Comparison of ENCODE assay signal across 24 cellular contexts in genomic region chr4:141675384-141675783, GRCh38. TPM values are rescaled to one million over a fixed set of nuclear protein-coding genes. Genes with fewer than 3 reads are reported as not detected.
DNase-seq lines count a peak whose midpoint lies in the region; ATAC-seq and TF ChIP-seq lines count a peak whose summit lies in the region.
"Had no signal": no experiment of that assay in that cellular context is flagged by ENCODE, and none has a peak within 500 bp of the region (broad histone marks: within the 10 kb centered on the region; RNA-seq: fewer than 3 reads in every experiment).

No MANE protein-coding gene starts in this region.

- H3K27me3 ChIP-seq in endodermal cell (ENCODE audit: control insufficient read depth, insufficient read depth, low read length, poor library complexity, severe bottlenecking) (peaks cover 6% of the 10 kb centered on the region), mucosa of rectum (ENCODE audit: control insufficient read depth in 2 of 2, insufficient read depth in 2 of 2, low read length in 2 of 2) (no peaks in the 10 kb centered on the region)
- H3K27me3 ChIP-seq: BE2C had no signal

- no peaks in the 10 kb centered on the region for H3K36me3 ChIP-seq in endodermal cell (ENCODE audit: control insufficient read depth, insufficient read depth, low read length)
- H3K36me3 ChIP-seq in mucosa of rectum (ENCODE audit: control insufficient read depth in 2 of 2, insufficient read depth in 2 of 2, low read length in 2 of 2), result no peaks in the 10 kb centered on the region
- H3K36me3 ChIP-seq: BE2C had no signal

- no peaks in the 10 kb centered on the region for H3K36me3 Mint-ChIP-seq in endodermal cell (ENCODE audit: low read depth)
- H3K36me3 Mint-ChIP-seq: CD4-positive, CD25-positive, alpha-beta regulatory T cell had no signal

- H3K27ac ChIP-seq in endodermal cell (ENCODE audit: low read depth, low read length) (no peak overlapping the region), mucosa of rectum (ENCODE audit: low read depth in 2 of 2, low read length in 2 of 2) (peak overlapping the region; percentile 50 to 64)
- H3K27ac ChIP-seq: GM23248, HL-60 had no signal

- no peaks in the 10 kb centered on the region for H3K4me1 Mint-ChIP-seq in endodermal cell
- H3K4me1 Mint-ChIP-seq: CD4-positive, CD25-positive, alpha-beta regulatory T cell had no signal

- H3K4me3 Mint-ChIP-seq in endodermal cell, result no peak overlapping the region
- H3K4me3 Mint-ChIP-seq: CD4-positive, CD25-positive, alpha-beta regulatory T cell; CD8-positive, alpha-beta memory T cell; HFFc6 had no signal

- WGBS in endodermal cell (ENCODE audit: insufficient coverage in 1 of 2, insufficient read length in 1 of 2), 2 experiments, result 97% methylated on average over 2 of the region's 2 CpGs; no CpG with 5 or more reads in 1 of the 2 experiments

- no peak overlapping the region for H3K4me3 ChIP-seq in endodermal cell (ENCODE audit: low read length)
- peak overlapping the region in 1 of 2 donors; percentile 24 for H3K4me3 ChIP-seq in mucosa of rectum (ENCODE audit: low read length in 2 of 2)
- H3K4me3 ChIP-seq: GM12878, GM23248, K562 had no signal

- ATAC-seq in GM18858 (IDR thresholded peaks at IDR 0.05; ENCODE audit: unreplicated experiment) (no peak), HG03342 (IDR thresholded peaks at IDR 0.05; ENCODE audit: unreplicated experiment) (no peak)
- ATAC-seq: GM12878, HCT116, K562 had no signal

- no peaks in the 10 kb centered on the region for H3K27me3 Mint-ChIP-seq in endodermal cell (ENCODE audit: insufficient read depth)
- H3K27me3 Mint-ChIP-seq: CD4-positive, CD25-positive, alpha-beta regulatory T cell; CD8-positive, alpha-beta memory T cell had no signal

- H3K4me1 ChIP-seq in endodermal cell (ENCODE audit: control insufficient read depth, insufficient read depth, low read length), result no peaks in the 10 kb centered on the region
- H3K4me1 ChIP-seq in mucosa of rectum (ENCODE audit: control insufficient read depth in 2 of 2, insufficient read depth in 2 of 2, low read length in 2 of 2), result peaks cover 6 to 27% of the 10 kb centered on the region in 2 donors
- H3K4me1 ChIP-seq: BE2C had no signal

- H3K9ac ChIP-seq in endodermal cell (ENCODE audit: extremely low read depth, low read length, poor library complexity, severe bottlenecking) (no peak overlapping the region), mucosa of rectum (ENCODE audit: low read depth in 1 of 2, low read length in 2 of 2) (no peak overlapping the region)
- H3K9ac ChIP-seq: GM23248 had no signal

- DNase-seq in HT-29 (ENCODE audit: low spot score) (peak; percentile 14), endodermal cell (no peak), T1000 (lab: John Stamatoyannopoulos, UW) (no peak)
- no peak for DNase-seq in activated naive CD4-positive, alpha-beta T cell treated with Interleukin-2 at 50 U/mL for 16 hours
- DNase-seq: ACHN; BE2C; C1 segment of cervical spinal cord; CD4-positive, CD25-positive, alpha-beta regulatory T cell; CD8-positive, alpha-beta memory T cell; COR-L47; DMS 273 treated with DMSO at 0.1 percent for 48 hours; DND-41; EL; GM23248; HFFc6; IMR-90 had no signal

- H3K9me3 Mint-ChIP-seq in endodermal cell, result no peaks in the 10 kb centered on the region
- H3K9me3 Mint-ChIP-seq: CD8-positive, alpha-beta memory T cell; HFFc6 had no signal

- no peak overlapping the region for H3K27ac Mint-ChIP-seq in endodermal cell
- H3K27ac Mint-ChIP-seq: CD4-positive, CD25-positive, alpha-beta regulatory T cell; HFFc6 had no signal

- TF ChIP-seq CTCF in endodermal cell (conservative IDR thresholded peaks at IDR 0.05), result peak; percentile 30

- H3K9me3 ChIP-seq in endodermal cell (ENCODE audit: control insufficient read depth, low read length) (no peaks in the 10 kb centered on the region), mucosa of rectum (ENCODE audit: control insufficient read depth in 2 of 2, low read length in 2 of 2) (no peaks in the 10 kb centered on the region)
- H3K9me3 ChIP-seq: BE2C had no signal

RNA-seq across cellular contexts. Expression of gene IL15, which starts 39.0 kb away (rescaled TPM):
- total RNA-seq in HT-29 (2014; rRNA removed; shearing (Covaris generic)), result 3.7 and 4.1 TPM in 2 replicates
- under 1 TPM; 0.42 TPM for total RNA-seq in endodermal cell
- polyA plus RNA-seq in endodermal cell (2013, experiment 1 of 2), result 0.53 TPM
- polyA plus RNA-seq in endodermal cell (2013, experiment 2 of 2), result not detected
- total RNA-seq: G401 had no signal
